In the genomic region with DNA sequence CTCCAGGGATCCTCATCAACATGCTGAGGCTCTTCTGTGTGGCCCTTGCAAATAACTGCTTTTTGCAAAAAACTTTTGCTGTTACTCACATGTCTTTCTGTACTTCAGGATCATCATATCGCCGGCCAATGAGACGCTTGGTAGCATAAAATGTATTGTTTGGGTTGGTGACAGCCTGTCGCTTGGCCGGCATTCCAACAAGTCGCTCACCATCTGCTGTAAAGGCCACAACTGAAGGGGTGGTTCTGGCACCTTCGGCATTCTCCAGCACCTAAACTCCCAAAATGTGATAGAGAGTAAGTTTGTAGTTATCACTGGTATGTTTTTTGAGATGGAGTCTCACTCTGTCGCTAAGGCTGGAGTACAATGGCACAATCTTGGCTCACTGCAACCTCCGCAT, we compare ENCODE assay signal across 21 cellular contexts. TPM values are rescaled to one million over a fixed set of nuclear protein-coding genes. Genes with fewer than 3 reads are reported as not detected.
DNase-seq lines count a peak whose midpoint lies in the region; ATAC-seq, FAIRE-seq and TF ChIP-seq lines count a peak whose summit lies in the region.
"Had no signal": no experiment of that assay in that cellular context is flagged by ENCODE, and none has a peak within 500 bp of the region (broad histone marks: within the 10 kb centered on the region; RNA-seq: fewer than 3 reads in every experiment).

No MANE protein-coding gene starts in this region.

- no peak for DNase-seq in activated naive CD4-positive, alpha-beta T cell treated with anti-CD3 and anti-CD28 coated beads for 36 hours
- DNase-seq in activated naive CD4-positive, alpha-beta T cell treated with anti-CD3 and anti-CD28 coated beads, Interleukin-2, amount 50 U/mL, for 16 hours = no peak
- DNase-seq in GM23338 (ENCODE audit: low spot score) = no peak
- DNase-seq in astrocyte (ENCODE audit: low read depth) = no peak
- no peak for DNase-seq in psoas muscle
- no peak for DNase-seq in esophagus squamous epithelium (lab: John Stamatoyannopoulos, UW)
- no peak for DNase-seq in body of pancreas
- DNase-seq: DMS79 treated with DMSO at 0.1 percent for 48 hours, GDM1, GM23248, MM.1S, NCI-H1105 treated with DMSO at 0.1 percent for 48 hours, NCI-H2029, NCI-H2171 treated with DMSO at 0.1 percent for 48 hours, NCI-H524, SHP77 treated with DMSO at 0.1 percent for 48 hours had no signal

- ATAC-seq in GM23338 (no peak), psoas muscle (no peak), HG03045 (IDR thresholded peaks at IDR 0.05; ENCODE audit: unreplicated experiment) (no peak), body of pancreas (no peak)
- ATAC-seq: A549 had no signal

- H3K4me3 ChIP-seq in GM23338 (no peak overlapping the region), astrocyte (ENCODE audit: insufficient read depth, low read depth, low read length) (no peak overlapping the region), psoas muscle (no peak overlapping the region), esophagus squamous epithelium (no peak overlapping the region), body of pancreas (no peak overlapping the region)
- H3K4me3 ChIP-seq: A549, GM23248 had no signal

- no peak for TF ChIP-seq POLR2A in esophagus squamous epithelium (IDR thresholded peaks at IDR 0.05)
- no peak for TF ChIP-seq POLR2A in body of pancreas (IDR thresholded peaks at IDR 0.05)

- TF ChIP-seq CTCF in GM23338 (conservative IDR thresholded peaks at IDR 0.05; ENCODE audit: low read depth in 2 of 2) = no peak
- TF ChIP-seq CTCF in astrocyte (IDR thresholded peaks at IDR 0.05; ENCODE audit: insufficient read depth, low read depth, low read length) = no peak
- no peak for TF ChIP-seq CTCF in psoas muscle (IDR thresholded peaks at IDR 0.05)
- no peak for TF ChIP-seq CTCF in esophagus squamous epithelium (IDR thresholded peaks at IDR 0.05)
- no peak for TF ChIP-seq CTCF in body of pancreas (IDR thresholded peaks at IDR 0.05)

- H3K9me3 Mint-ChIP-seq in activated naive CD4-positive, alpha-beta T cell treated with anti-CD3 and anti-CD28 coated beads for 36 hours = peaks cover 1% of the 10 kb centered on the region
- H3K9me3 Mint-ChIP-seq in GM23338 (peaks cover 7% of the 10 kb centered on the region; the same call in 2 of the 3 replicates), astrocyte (ENCODE audit: unreplicated experiment) (peaks cover 1% of the 10 kb centered on the region)

- H3K9ac ChIP-seq in astrocyte (ENCODE audit: low read length) = no peak overlapping the region
- H3K9ac ChIP-seq: KMS-11 had no signal

- H3K4me2 ChIP-seq in GM23338 (no peak overlapping the region), astrocyte (ENCODE audit: low read length) (no peak overlapping the region)
- H3K4me2 ChIP-seq: KMS-11 had no signal

- H3K4me1 Mint-ChIP-seq in activated naive CD4-positive, alpha-beta T cell treated with anti-CD3 and anti-CD28 coated beads for 36 hours (ENCODE audit: low read depth) = peaks cover 73% of the 10 kb centered on the region
- H3K4me1 Mint-ChIP-seq in GM23338 (peaks cover 9% of the 10 kb centered on the region), astrocyte (ENCODE audit: low read depth, unreplicated experiment) (peaks cover 35% of the 10 kb centered on the region)

- 95 to 97% (median 96%) methylated on average over 9 of the region's 9 CpGs for WGBS in psoas muscle, 3 donors
- 97 to 98% methylated on average over 8 to 9 of the region's 9 CpGs for WGBS in esophagus squamous epithelium, 2 donors
- WGBS in body of pancreas, 2 donors = 95 to 97% methylated on average over 9 of the region's 9 CpGs

- H2AFZ ChIP-seq in GM23338 (no peak overlapping the region), astrocyte (ENCODE audit: low read depth, low read length) (no peak overlapping the region)
- H2AFZ ChIP-seq: GM23248 had no signal

- peaks cover 94% of the 10 kb centered on the region for H3K79me2 ChIP-seq in GM23338 (replicated peaks; ENCODE audit: insufficient read depth)
- H3K79me2 ChIP-seq in astrocyte (ENCODE audit: insufficient read depth, low read length) = peaks cover 93% of the 10 kb centered on the region

- peaks cover 80% of the 10 kb centered on the region for H3K36me3 ChIP-seq in GM23338 (ENCODE audit: insufficient read depth)
- peaks cover 63% of the 10 kb centered on the region for H3K36me3 ChIP-seq in astrocyte (ENCODE audit: insufficient read depth, low read length)
- peaks cover 33 to 83% of the 10 kb centered on the region in 2 donors for H3K36me3 ChIP-seq in psoas muscle (ENCODE audit: insufficient read depth in 1 of 2, low read depth in 1 of 2)
- H3K36me3 ChIP-seq in esophagus squamous epithelium = peaks cover 11 to 78% (median 57%) of the 10 kb centered on the region in 3 donors
- H3K36me3 ChIP-seq in body of pancreas (replicated peaks in 1 of 2; ENCODE audit: insufficient read depth in 1 of 2, low read depth in 2 of 2) = peaks cover 6 to 47% of the 10 kb centered on the region in 2 donors

- H3K27ac ChIP-seq in GM23338 (ENCODE audit: low read depth) = no peak overlapping the region
- no peak overlapping the region for H3K27ac ChIP-seq in astrocyte (ENCODE audit: low read depth, low read length)
- peak overlapping the region; percentile 30 for H3K27ac ChIP-seq in psoas muscle
- no peak overlapping the region for H3K27ac ChIP-seq in esophagus squamous epithelium
- no peak overlapping the region for H3K27ac ChIP-seq in body of pancreas
- H3K27ac ChIP-seq: A549, GM23248, KMS-11 had no signal

- peaks cover 77% of the 10 kb centered on the region for H3K36me3 Mint-ChIP-seq in activated naive CD4-positive, alpha-beta T cell treated with anti-CD3 and anti-CD28 coated beads for 36 hours (ENCODE audit: low read depth)
- H3K36me3 Mint-ChIP-seq in GM23338 (ENCODE audit: low read depth) = peaks cover 93% of the 10 kb centered on the region
- peaks cover 27% of the 10 kb centered on the region for H3K36me3 Mint-ChIP-seq in astrocyte (ENCODE audit: low read depth, unreplicated experiment)

- no peaks in the 10 kb centered on the region for H3K27me3 Mint-ChIP-seq in activated naive CD4-positive, alpha-beta T cell treated with anti-CD3 and anti-CD28 coated beads for 36 hours (ENCODE audit: low read depth)
- H3K27me3 Mint-ChIP-seq in GM23338 (ENCODE audit: insufficient read depth, low read depth, poor library complexity) (peaks cover 8% of the 10 kb centered on the region), astrocyte (ENCODE audit: low read depth, unreplicated experiment) (no peaks in the 10 kb centered on the region)

- intact Hi-C loops in activated naive CD4-positive, alpha-beta T cell treated with anti-CD3 and anti-CD28 coated beads for 36 hours (cut with micrococcal nuclease) = no loop called here
- intact Hi-C loops in psoas muscle (cut with DNase I) = loop anchor here in 1 of 2 donors (10.0 kb wide), 1 partner anchor 764 kb away; no protein-coding TSS in a partner anchor
- intact Hi-C loops in esophagus squamous epithelium (cut with DNase I) = no loop called here
- intact Hi-C loops in body of pancreas (cut with DNase I) = no loop called here

- H3K4me1 ChIP-seq in GM23338 (ENCODE audit: insufficient read depth) = peaks cover 6% of the 10 kb centered on the region
- peaks cover 21% of the 10 kb centered on the region for H3K4me1 ChIP-seq in astrocyte (ENCODE audit: insufficient read depth, low read length)
- H3K4me1 ChIP-seq in psoas muscle = peaks cover 36% of the 10 kb centered on the region
- peaks cover 6 to 75% (median 24%) of the 10 kb centered on the region in 3 donors for H3K4me1 ChIP-seq in esophagus squamous epithelium
- H3K4me1 ChIP-seq in body of pancreas = peaks cover 18% of the 10 kb centered on the region

- no peaks in the 10 kb centered on the region for H3K9me2 ChIP-seq in GM23338 (ENCODE audit: insufficient read depth)

- H3F3A ChIP-seq in GM23338 (replicated peaks; ENCODE audit: low read depth) = peaks cover 45% of the 10 kb centered on the region

- H4K20me1 ChIP-seq in GM23338 (replicated peaks; ENCODE audit: insufficient read depth) (peaks cover 58% of the 10 kb centered on the region), astrocyte (ENCODE audit: insufficient read depth, low read length) (peaks cover 80% of the 10 kb centered on the region)

- FAIRE-seq in astrocyte (lab: Jason Lieb, UNC) = no peak
- FAIRE-seq: A549, RCC 7860 had no signal

- H3K9me3 ChIP-seq in astrocyte (ENCODE audit: insufficient read depth, low read depth, low read length) (no peaks in the 10 kb centered on the region), psoas muscle (no peaks in the 10 kb centered on the region), esophagus squamous epithelium (no peaks in the 10 kb centered on the region), body of pancreas (no peaks in the 10 kb centered on the region)
- H3K9me3 ChIP-seq: A549 had no signal

- H3K27me3 ChIP-seq in GM23338 (ENCODE audit: insufficient read depth) (no peaks in the 10 kb centered on the region), astrocyte (ENCODE audit: insufficient read depth, low read length) (no peaks in the 10 kb centered on the region), psoas muscle (ENCODE audit: insufficient read depth in 3 of 3, low read length in 2 of 3) (no peaks in the 10 kb centered on the region), esophagus squamous epithelium (no peaks in the 10 kb centered on the region), body of pancreas (no peaks in the 10 kb centered on the region)

- H3K27ac Mint-ChIP-seq in activated naive CD4-positive, alpha-beta T cell treated with anti-CD3 and anti-CD28 coated beads for 36 hours = peak overlapping the region; percentile 70
- H3K27ac Mint-ChIP-seq in GM23338 (peak overlapping the region; percentile 80; the same call in 1 of the 2 replicates), astrocyte (ENCODE audit: unreplicated experiment) (peak overlapping the region; percentile 53)

- H3K4me3 Mint-ChIP-seq in activated naive CD4-positive, alpha-beta T cell treated with anti-CD3 and anti-CD28 coated beads for 36 hours = no peak overlapping the region
- H3K4me3 Mint-ChIP-seq in GM23338 (no peak overlapping the region), astrocyte (ENCODE audit: unreplicated experiment) (no peak overlapping the region)
- H3K4me3 Mint-ChIP-seq: CD14-positive monocyte had no signal

- CTCF ChIA-PET in activated naive CD4-positive, alpha-beta T cell treated with anti-CD3 and anti-CD28 coated beads for 36 hours (lab: Charles Lee) = interaction anchor here (0.6 kb wide), 1 partner anchor 222 kb away, joined by 3 read pairs; no protein-coding TSS in a partner anchor

RNA-seq across cellular contexts. Expression of gene HSPA9, which starts 4.3 kb away (rescaled TPM):
- total RNA-seq in activated naive CD4-positive, alpha-beta T cell treated with anti-CD3 and anti-CD28 coated beads for 36 hours = 100 to 1,000 TPM; 457 to 472 TPM
- 751 and 880 TPM in 2 replicates for total RNA-seq in GM23338 (2014; rRNA removed; shearing (Covaris generic))
- polyA plus RNA-seq in GM23338 (2016; fragmentation: Nextera tagmentation; extraction: Ambion mirVana) (302 and 313 TPM in 2 replicates), psoas muscle (100 to 1,000 TPM; 289 to 718 (median 626) TPM)
- total RNA-seq in astrocyte (266 and 271 TPM in 2 replicates), psoas muscle (100 to 1,000 TPM; 321 to 498 (median 441) TPM), esophagus squamous epithelium (100 to 1,000 TPM; 185 to 354 (median 279) TPM), body of pancreas (10 to 100 TPM; 79.8 to 98.3 TPM)

RNA-seq across cellular contexts. Expression of gene ETF1, which starts 27.8 kb away (rescaled TPM):
- total RNA-seq in activated naive CD4-positive, alpha-beta T cell treated with anti-CD3 and anti-CD28 coated beads for 36 hours = 100 to 1,000 TPM in 1 of 2 experiments, 10 to 100 TPM in 1; 99.8 to 107 TPM
- total RNA-seq in GM23338 (2014; rRNA removed; shearing (Covaris generic)) = 134 and 136 TPM in 2 replicates
- polyA plus RNA-seq in GM23338 (2016; fragmentation: Nextera tagmentation; extraction: Ambion mirVana) = 56.7 and 68.9 TPM in 2 replicates
- 139 and 153 TPM in 2 replicates for total RNA-seq in astrocyte
- total RNA-seq in psoas muscle = 100 to 1,000 TPM in 3 of 4 donors, 10 to 100 TPM in 1; 84.2 to 174 (median 150) TPM
- 100 to 1,000 TPM in 2 of 3 donors, 10 to 100 TPM in 1; 72.3 to 212 (median 157) TPM for polyA plus RNA-seq in psoas muscle
- total RNA-seq in esophagus squamous epithelium = 100 to 1,000 TPM in 2 of 4 donors, 10 to 100 TPM in 2; 65.2 to 132 (median 103) TPM
- 10 to 100 TPM; 24.9 to 36.6 TPM for total RNA-seq in body of pancreas
